ENCODE assay signal across 24 cellular contexts in genomic region chr7:148299877-148300276, GRCh38.
"Had no signal": no experiment of that assay in that cellular context is flagged by ENCODE, and none has a peak within 500 bp of the region (broad histone marks: within the 10 kb centered on the region; RNA-seq: fewer than 3 reads in every experiment).

No MANE protein-coding gene starts in this region.

- DNase-seq: endodermal cell; erythroblast; foreskin keratinocyte; left colon; left ventricle myocardium superior; mesenchymal stem cell; midbrain; psoas muscle; retina; spleen; stimulated activated CD4-positive, alpha-beta T cell treated with anti-CD3 and anti-CD28 coated beads, Interleukin-15, amount 100 ng/mL, for 24 hours; stimulated activated CD4-positive, alpha-beta T cell treated with anti-CD3 and anti-CD28 coated beads, Interleukin-1b, Interleukin-23, amount 100 ng/mL, for 48 hours; stimulated activated CD4-positive, alpha-beta T cell treated with anti-CD3 and anti-CD28 coated beads, Interleukin-4, amount 100 ng/mL, for 24 hours; stimulated activated naive B cell treated with anti-CD40 and anti-IgM and Interleukin-4, amounts not matched to agents 10 μg/mL and 1 μg/mL and 100 μg/mL, for 72 hours; stimulated activated naive CD8-positive, alpha-beta T cell treated with anti-CD3 and anti-CD28 coated beads, Interleukin-15, amount 100 ng/mL, for 72 hours; testis; upper lobe of right lung had no signal

- H3K27me3 Mint-ChIP-seq: dendritic cell treated with granulocyte-macrophage colony-stimulating factor and Interleukin-4, amounts not matched to agents 40 ng/mL and 50 ng/mL, for 4 days; stimulated activated naive B cell treated with anti-CD40 and anti-IgM and Interleukin-4, amounts not matched to agents 10 μg/mL and 1 μg/mL and 100 μg/mL, for 72 hours; stimulated activated naive CD8-positive, alpha-beta T cell treated with anti-CD3 and anti-CD28 coated beads, Interleukin-15, amount 100 ng/mL, for 72 hours had no signal

- H3K4me1 ChIP-seq: parathyroid adenoma, psoas muscle, testis, upper lobe of right lung had no signal

- H3K9me3 Mint-ChIP-seq: dendritic cell treated with granulocyte-macrophage colony-stimulating factor and Interleukin-4, amounts not matched to agents 40 ng/mL and 50 ng/mL, for 4 days; endodermal cell; natural killer cell treated with Interleukin-12 subunit alpha and Interleukin-12 subunit beta and Interleukin-15 and Interleukin-18, amount 100 ng/mL, for 72 hours; stimulated activated naive CD8-positive, alpha-beta T cell treated with anti-CD3 and anti-CD28 coated beads, Interleukin-15, amount 100 ng/mL, for 72 hours had no signal

- H3K36me3 ChIP-seq: spleen, tibial nerve, upper lobe of right lung, vagina had no signal

- H3K27ac ChIP-seq: foreskin keratinocyte, parathyroid adenoma, psoas muscle, testis, tibial nerve, upper lobe of right lung, vagina had no signal

- ATAC-seq: foreskin keratinocyte; left colon; left ventricle myocardium superior; natural killer cell treated with Interleukin-12 subunit alpha and Interleukin-12 subunit beta and Interleukin-15 and Interleukin-18, amount 100 ng/mL, for 72 hours; psoas muscle; sciatic nerve; stimulated activated naive B cell treated with anti-CD40 and anti-IgM and Interleukin-4, amounts not matched to agents 10 μg/mL and 1 μg/mL and 100 μg/mL, for 72 hours; stimulated activated naive CD8-positive, alpha-beta T cell treated with anti-CD3 and anti-CD28 coated beads, Interleukin-15, amount 100 ng/mL, for 72 hours; upper lobe of right lung had no signal

- H3K4me3 Mint-ChIP-seq: dendritic cell treated with granulocyte-macrophage colony-stimulating factor and Interleukin-4, amounts not matched to agents 40 ng/mL and 50 ng/mL, for 4 days; endodermal cell; natural killer cell treated with Interleukin-12 subunit alpha and Interleukin-12 subunit beta and Interleukin-15 and Interleukin-18, amount 100 ng/mL, for 72 hours; stimulated activated naive B cell treated with anti-CD40 and anti-IgM and Interleukin-4, amounts not matched to agents 10 μg/mL and 1 μg/mL and 100 μg/mL, for 72 hours; stimulated activated naive CD8-positive, alpha-beta T cell treated with anti-CD3 and anti-CD28 coated beads, Interleukin-15, amount 100 ng/mL, for 72 hours had no signal

- H3K9ac ChIP-seq: parathyroid adenoma had no signal

- H3K36me3 Mint-ChIP-seq: natural killer cell treated with Interleukin-12 subunit alpha and Interleukin-12 subunit beta and Interleukin-15 and Interleukin-18, amount 100 ng/mL, for 72 hours had no signal

- H3K27ac Mint-ChIP-seq: dendritic cell treated with granulocyte-macrophage colony-stimulating factor and Interleukin-4, amounts not matched to agents 40 ng/mL and 50 ng/mL, for 4 days; endodermal cell; natural killer cell treated with Interleukin-12 subunit alpha and Interleukin-12 subunit beta and Interleukin-15 and Interleukin-18, amount 100 ng/mL, for 72 hours; stimulated activated naive B cell treated with anti-CD40 and anti-IgM and Interleukin-4, amounts not matched to agents 10 μg/mL and 1 μg/mL and 100 μg/mL, for 72 hours; stimulated activated naive CD8-positive, alpha-beta T cell treated with anti-CD3 and anti-CD28 coated beads, Interleukin-15, amount 100 ng/mL, for 72 hours had no signal

- H3K27me3 ChIP-seq: spleen, testis, tibial nerve, upper lobe of right lung, vagina had no signal

- H3K9me3 ChIP-seq: psoas muscle, spleen, testis, tibial nerve, upper lobe of right lung, vagina had no signal

- H3K4me3 ChIP-seq: lung, psoas muscle, spleen, testis, tibial nerve, upper lobe of right lung, vagina had no signal
